Comparison of ENCODE assay signal across 18 cellular contexts in the genomic region with DNA sequence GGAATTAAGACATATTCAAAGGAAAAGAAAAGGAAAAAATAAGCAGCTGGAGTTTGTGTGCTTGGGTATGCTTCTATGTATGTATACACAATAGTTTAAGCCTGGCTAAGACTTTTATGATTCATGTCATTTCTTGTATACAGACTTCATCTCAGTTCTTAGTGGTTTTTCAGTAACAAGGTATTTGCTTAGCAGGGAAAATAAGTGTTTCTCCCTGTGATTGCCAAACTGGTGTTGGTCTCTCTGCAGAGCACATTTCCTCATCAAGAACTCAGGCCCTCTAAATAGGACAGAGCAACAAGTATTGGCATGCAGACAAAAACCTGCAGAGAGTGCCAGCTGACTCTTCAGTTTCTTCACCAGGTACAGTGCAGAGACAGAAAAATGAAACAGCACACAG.
DNase-seq lines count a peak whose midpoint lies in the region; ATAC-seq and TF ChIP-seq lines count a peak whose summit lies in the region.
"Had no signal": no experiment of that assay in that cellular context is flagged by ENCODE, and none has a peak within 500 bp of the region (broad histone marks: within the 10 kb centered on the region; RNA-seq: fewer than 3 reads in every experiment).

No MANE protein-coding gene starts in this region.

- CTCF ChIA-PET in MCF 10A (lab: Yijun Ruan, JAX): interaction anchor here (0.6 kb wide), 1 partner anchor 368 kb away, joined by 3 read pairs; no protein-coding TSS in a partner anchor

- no peaks in the 10 kb centered on the region for H3K9me3 ChIP-seq in left ventricle myocardium inferior (replicated peaks)
- H3K9me3 ChIP-seq in upper lobe of right lung: no peaks in the 10 kb centered on the region
- H3K9me3 ChIP-seq: Caco-2, right lobe of liver, tibial artery had no signal

- H3K4me3 ChIP-seq in left ventricle myocardium inferior (no peak overlapping the region), upper lobe of right lung (no peak overlapping the region)
- H3K4me3 ChIP-seq: coronary artery, right lobe of liver, SK-N-MC, tibial artery had no signal

- TF ChIP-seq CTCF in MCF 10A (IDR thresholded peaks at IDR 0.05; ENCODE audit: unreplicated experiment): no peak
- no peak for TF ChIP-seq CTCF in left ventricle myocardium inferior (IDR thresholded peaks at IDR 0.05; ENCODE audit: borderline replicate concordance)
- TF ChIP-seq CTCF in upper lobe of right lung (IDR thresholded peaks at IDR 0.05): no peak

- no peak overlapping the region for H3K27ac Mint-ChIP-seq in MCF 10A (ENCODE audit: low read depth, unreplicated experiment)

- ATAC-seq in Right ventricle myocardium superior (ENCODE audit: poor library complexity): peak; percentile 83
- ATAC-seq in upper lobe of right lung: peak; percentile 89
- ATAC-seq in HG02763 (IDR thresholded peaks at IDR 0.05; ENCODE audit: unreplicated experiment): no peak
- no peak for ATAC-seq in HG02588 (IDR thresholded peaks at IDR 0.05; ENCODE audit: unreplicated experiment)
- ATAC-seq: right lobe of liver had no signal

- POLR2A ChIA-PET in MCF 10A (lab: Yijun Ruan, JAX): interaction anchor here (0.6 to 1.2 kb wide), 3 partner anchors 9 to 448 kb away, joined by 3 to 4 read pairs (median 3); no protein-coding TSS in a partner anchor

- no TSS peak for BruUV-seq in MCF 10A (replicated peaks; lab: Mats Ljungman, UMichigan)

- intact Hi-C loops in Right ventricle myocardium superior (cut with DNase I) (no loop called here), cardiac septum (cut with DNase I) (no loop called here), MCF 10A (cut with micrococcal nuclease) (no loop called here), left ventricle myocardium inferior (cut with micrococcal nuclease) (no loop called here), upper lobe of right lung (cut with DNase I) (no loop called here)

- H3K4me1 Mint-ChIP-seq in MCF 10A (ENCODE audit: insufficient read depth, unreplicated experiment): peaks cover 18% of the 10 kb centered on the region

- H3K36me3 ChIP-seq in left ventricle myocardium inferior (no peaks in the 10 kb centered on the region), upper lobe of right lung (no peaks in the 10 kb centered on the region)
- H3K36me3 ChIP-seq: right lobe of liver, tibial artery had no signal

- H3K27me3 ChIP-seq in left ventricle myocardium inferior (ENCODE audit: low read depth) (no peaks in the 10 kb centered on the region), upper lobe of right lung (no peaks in the 10 kb centered on the region)
- H3K27me3 ChIP-seq: right lobe of liver, tibial artery had no signal

- peak overlapping the region; percentile 21 for H3K27ac ChIP-seq in left ventricle myocardium inferior (replicated peaks)
- peak overlapping the region; percentile 43 for H3K27ac ChIP-seq in upper lobe of right lung
- H3K27ac ChIP-seq: coronary artery, right lobe of liver, SK-N-MC, tibial artery had no signal

- H3K4me1 ChIP-seq in left ventricle myocardium inferior: peaks cover 16% of the 10 kb centered on the region
- H3K4me1 ChIP-seq in upper lobe of right lung: no peaks in the 10 kb centered on the region
- H3K4me1 ChIP-seq: Caco-2, right lobe of liver had no signal

- DNase-seq in Right ventricle myocardium superior (no peak), cardiac septum (ENCODE audit: low spot score) (no peak), MCF 10A (ENCODE audit: unreplicated experiment) (peak; percentile 64), left ventricle myocardium inferior (peak; percentile 11), upper lobe of right lung (no peak), cortex of kidney (lab: John Stamatoyannopoulos, UW) (no peak)
- DNase-seq: activated CD4-positive, alpha-beta T cell treated with anti-CD3 and anti-CD28 coated beads, Interleukin-2, amount 50 U/mL, for 48 hours; amniotic stem cell; Caco-2; erythroblast; NCI-H2107; right lobe of liver; stimulated activated CD4-positive, alpha-beta T cell treated with anti-CD3 and anti-CD28 coated beads, Interleukin-4, amount 100 ng/mL, for 4 hours; tibial artery had no signal

- H3K4me3 Mint-ChIP-seq in MCF 10A (ENCODE audit: unreplicated experiment): no peak overlapping the region

- H3K9me3 Mint-ChIP-seq in MCF 10A (ENCODE audit: unreplicated experiment): no peaks in the 10 kb centered on the region

- H3K27me3 Mint-ChIP-seq in MCF 10A (ENCODE audit: insufficient read depth, unreplicated experiment): no peaks in the 10 kb centered on the region

- H3K36me3 Mint-ChIP-seq in MCF 10A (ENCODE audit: insufficient read depth, unreplicated experiment): no peaks in the 10 kb centered on the region

Comparison
In these comparisons a context has a peak if more than half of its experiments do, and no peak if none do; other contexts are left out.
1. DNase-seq: peak in MCF 10A (single experiment) and left ventricle myocardium inferior (single experiment); none in Right ventricle myocardium superior (single experiment), cardiac septum (single experiment), upper lobe of right lung (single experiment) and cortex of kidney (single experiment).
2. ATAC-seq: peak in Right ventricle myocardium superior (single experiment) and upper lobe of right lung (single experiment); none in HG02763 (single experiment) and HG02588 (single experiment).